In genomic region chr14:75258079-75258802, GRCh38 we compare ENCODE assay signal across 1 cellular context.
TF ChIP-seq lines count a peak whose summit lies in the region.

No MANE protein-coding gene starts in this region.

TF ChIP-seq in HepG2, 621 proteins besides CTCF, POLR2A, EP300 and RAD21 (continued from another document):
- no peak for TF ChIP-seq PATZ1 (CRISPR knock-in tag; IDR thresholded peaks at IDR 0.05)
- no peak for TF ChIP-seq ZNF891 (CRISPR knock-in tag; IDR thresholded peaks at IDR 0.05)
- 0 out of 2 replicates have a peak, but pooled peaks have one; percentile 11 for TF ChIP-seq FOXA3 (CRISPR knock-in tag; IDR thresholded peaks at IDR 0.05)
- peak; percentile 85; the same call in 1 of the 2 replicates for TF ChIP-seq CBX2 (IDR thresholded peaks at IDR 0.05; ENCODE audit: low read depth, low read length)
- no peak for TF ChIP-seq CBX2 (CRISPR knock-in tag; IDR thresholded peaks at IDR 0.05; ENCODE audit: low read depth)
- TF ChIP-seq ZFX (CRISPR knock-in tag; IDR thresholded peaks at IDR 0.05; ENCODE audit: low read depth): 0 out of 2 replicates have a peak, but pooled peaks have one; percentile 12
- peak; percentile 1; the same call in 1 of the 2 replicates for TF ChIP-seq ARNT2 (CRISPR knock-in tag; IDR thresholded peaks at IDR 0.05; ENCODE audit: low read depth)
